9 cellular contexts compared by ENCODE assay signal in the genomic region with DNA sequence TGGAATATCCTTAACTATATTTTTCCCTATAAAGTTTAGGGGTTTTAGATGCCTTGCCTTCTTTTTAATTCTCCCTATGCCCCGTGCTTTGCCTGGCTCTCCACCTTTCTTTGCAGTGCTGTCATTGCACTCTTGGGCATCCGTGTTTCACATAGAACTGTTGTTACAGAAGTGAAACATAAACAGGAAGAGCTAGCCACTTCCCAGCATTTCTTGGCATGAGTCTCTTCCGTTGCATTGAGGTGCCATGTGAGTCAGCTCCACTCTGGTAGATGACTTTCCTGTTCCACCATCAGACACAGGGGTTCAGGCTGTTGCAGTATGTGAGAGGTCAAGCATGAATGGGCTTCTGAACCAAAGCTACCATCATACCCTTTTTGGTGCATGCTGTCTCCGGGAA.
DNase-seq lines count a peak whose midpoint lies in the region; ATAC-seq, FAIRE-seq and TF ChIP-seq lines count a peak whose summit lies in the region.
"Had no signal": no experiment of that assay in that cellular context is flagged by ENCODE, and none has a peak within 500 bp of the region (broad histone marks: within the 10 kb centered on the region; RNA-seq: fewer than 3 reads in every experiment).

No MANE protein-coding gene starts in this region.

- H3K27ac ChIP-seq in heart right ventricle (peak overlapping the region in 6 of 10 donors; percentile 47 to 72 (median 58)), stomach (peak overlapping the region in 4 of 5 donors; percentile 9 to 42 (median 27))

- H3K4me1 ChIP-seq in heart right ventricle (peaks cover 15 to 64% (median 53%) of the 10 kb centered on the region in 9 donors), stomach (peaks cover 4 to 54% (median 26%) of the 10 kb centered on the region in 4 donors)

- peak; percentile 40 for DNase-seq in DMS53 (lab: John Stamatoyannopoulos, UW)
- DNase-seq in DMS53 treated with DMSO at 0.1 percent for 48 hours (lab: John Stamatoyannopoulos, UW; ENCODE audit: unreplicated experiment): no peak
- DNase-seq in HTR-8/SVneo (ENCODE audit: insufficient read length, low spot score): peak; percentile 65
- DNase-seq in activated CD8-positive, alpha-beta T cell treated with anti-CD3 and anti-CD28 coated beads, Interleukin-2, amount 10 ng/mL, durations not matched to agents 7 days and 5 days: peak; percentile 48
- peak in 1 of 2 donors; percentile 68 for DNase-seq in heart right ventricle
- peak; percentile 27 for DNase-seq in stomach
- no peak for DNase-seq in iPS-NIHi11 (ENCODE audit: low spot score)

- TF ChIP-seq CTCF in heart right ventricle (IDR thresholded peaks at IDR 0.05) (peak in 7 of 9 donors; percentile 31 to 68 (median 41)), stomach (IDR thresholded peaks at IDR 0.05) (peak in 4 of 7 experiments; percentile 12 to 36 (median 24))

- H3K36me3 Mint-ChIP-seq in activated CD8-positive, alpha-beta T cell treated with anti-CD3 and anti-CD28 coated beads, Interleukin-2, amount 10 ng/mL, durations not matched to agents 7 days and 5 days (ENCODE audit: low read depth): peaks cover 3% of the 10 kb centered on the region

- H3K27me3 ChIP-seq in heart right ventricle: no peaks in the 10 kb centered on the region
- no peaks in the 10 kb centered on the region for H3K27me3 ChIP-seq in stomach

- H3K4me3 ChIP-seq in heart right ventricle (peak overlapping the region in 5 of 10 donors; percentile 9 to 20 (median 16)), stomach (no peak overlapping the region)

- peaks cover 7% of the 10 kb centered on the region for H3K27me3 Mint-ChIP-seq in activated CD8-positive, alpha-beta T cell treated with anti-CD3 and anti-CD28 coated beads, Interleukin-2, amount 10 ng/mL, durations not matched to agents 7 days and 5 days (ENCODE audit: low read depth)

- WGBS in heart right ventricle, 2 donors: 52 to 71% methylated on average over 4 of the region's 4 CpGs
- WGBS in stomach, 5 donors: 55 to 66% (median 65%) methylated on average over 4 of the region's 4 CpGs

- CTCF ChIA-PET in activated CD8-positive, alpha-beta T cell treated with anti-CD3 and anti-CD28 coated beads, Interleukin-2, amount 10 ng/mL, durations not matched to agents 7 days and 5 days (lab: Charles Lee): interaction anchor here (0.6 to 1.7 kb wide), 14 partner anchors 11 to 219 kb away, joined by 3 to 17 read pairs (median 4); no protein-coding TSS in a partner anchor

- intact Hi-C loops in heart right ventricle (cut with DNase I): no loop called here
- intact Hi-C loops in stomach (cut with DNase I; ENCODE audit: low total_unique reads): no loop called here

- H3K9me3 Mint-ChIP-seq in activated CD8-positive, alpha-beta T cell treated with anti-CD3 and anti-CD28 coated beads, Interleukin-2, amount 10 ng/mL, durations not matched to agents 7 days and 5 days (ENCODE audit: insufficient read depth): no peaks in the 10 kb centered on the region

- ATAC-seq in activated CD8-positive, alpha-beta T cell treated with anti-CD3 and anti-CD28 coated beads, Interleukin-2, amount 10 ng/mL, durations not matched to agents 7 days and 5 days: peak; percentile 73
- peak; percentile 48 to 90 (median 80) for ATAC-seq in heart right ventricle
- no peak for ATAC-seq in HG03045 (IDR thresholded peaks at IDR 0.05; ENCODE audit: unreplicated experiment)

- H3K9me3 ChIP-seq in heart right ventricle (no peaks in the 10 kb centered on the region), stomach (no peaks in the 10 kb centered on the region)

- H3K4me1 Mint-ChIP-seq in activated CD8-positive, alpha-beta T cell treated with anti-CD3 and anti-CD28 coated beads, Interleukin-2, amount 10 ng/mL, durations not matched to agents 7 days and 5 days (ENCODE audit: low read depth): peaks cover 33% of the 10 kb centered on the region

- no peak for TF ChIP-seq POLR2A in stomach (IDR thresholded peaks at IDR 0.05)

- peak overlapping the region; percentile 13 for H3K4me3 Mint-ChIP-seq in activated CD8-positive, alpha-beta T cell treated with anti-CD3 and anti-CD28 coated beads, Interleukin-2, amount 10 ng/mL, durations not matched to agents 7 days and 5 days

- FAIRE-seq in HTR-8/SVneo (lab: Jason Lieb, UNC): peak; percentile 23
- FAIRE-seq: A204.1 had no signal

- H3K27ac Mint-ChIP-seq in activated CD8-positive, alpha-beta T cell treated with anti-CD3 and anti-CD28 coated beads, Interleukin-2, amount 10 ng/mL, durations not matched to agents 7 days and 5 days: peak overlapping the region; percentile 51

- H3K36me3 ChIP-seq in heart right ventricle (no peaks in the 10 kb centered on the region), stomach (peaks cover 0 to 18% (median 9%) of the 10 kb centered on the region in 4 donors)

- POLR2A ChIA-PET in activated CD8-positive, alpha-beta T cell treated with anti-CD3 and anti-CD28 coated beads, Interleukin-2, amount 10 ng/mL, durations not matched to agents 7 days and 5 days (lab: Charles Lee): interaction anchor here (1.1 kb wide), 1 partner anchor 44 kb away, joined by 4 read pairs; no protein-coding TSS in a partner anchor

- no peak for TF ChIP-seq EP300 in stomach (IDR thresholded peaks at IDR 0.05)

Comparison
In these comparisons a context has a peak if more than half of its experiments do, and no peak if none do; other contexts are left out.
1. DNase-seq: peak in DMS53 (single experiment), HTR-8/SVneo (single experiment), activated CD8-positive, alpha-beta T cell treated with anti-CD3 and anti-CD28 coated beads, Interleukin-2, amount 10 ng/mL, durations not matched to agents 7 days and 5 days (single experiment) and stomach (single experiment); none in DMS53 treated with DMSO at 0.1 percent for 48 hours (single experiment) and iPS-NIHi11 (single experiment).